In genomic region chr9:36154213-36154952, GRCh38 we compare ENCODE assay signal across 9 cellular contexts. TPM values are rescaled to one million over a fixed set of nuclear protein-coding genes. Genes with fewer than 3 reads are reported as not detected.
DNase-seq lines count a peak whose midpoint lies in the region; ATAC-seq, FAIRE-seq and TF ChIP-seq lines count a peak whose summit lies in the region.
"Had no signal": no experiment of that assay in that cellular context is flagged by ENCODE, and none has a peak within 500 bp of the region (broad histone marks: within the 10 kb centered on the region; RNA-seq: fewer than 3 reads in every experiment).

No MANE protein-coding gene starts in this region.

- WGBS in small intestine, 3 donors = 41 to 77% (median 63%) methylated on average over 13 of the region's 13 CpGs

- no peak overlapping the region for H3K4me3 Mint-ChIP-seq in activated T-cell treated with anti-CD3 and anti-CD28 coated beads, Interleukin-2, amount 50 U/mL, for 24 hours
- no peak overlapping the region for H3K4me3 Mint-ChIP-seq in activated B cell treated with CpG ODN at 0.5 μM for 24 hours

- H3K36me3 Mint-ChIP-seq in activated T-cell treated with anti-CD3 and anti-CD28 coated beads, Interleukin-2, amount 50 U/mL, for 24 hours (ENCODE audit: low read depth) = peaks cover 18% of the 10 kb centered on the region
- H3K36me3 Mint-ChIP-seq in activated B cell treated with CpG ODN at 0.5 μM for 24 hours (ENCODE audit: low read depth) = peaks cover 12% of the 10 kb centered on the region

- TF ChIP-seq CTCF in activated B cell treated with CpG ODN at 0.5 μM for 24 hours (IDR thresholded peaks at IDR 0.05) (no peak), retinal pigment epithelial cell (conservative IDR thresholded peaks at IDR 0.05; ENCODE audit: low read depth, low read length) (no peak)

- H3K27me3 Mint-ChIP-seq in activated T-cell treated with anti-CD3 and anti-CD28 coated beads, Interleukin-2, amount 50 U/mL, for 24 hours = no peaks in the 10 kb centered on the region
- H3K27me3 Mint-ChIP-seq in activated B cell treated with CpG ODN at 0.5 μM for 24 hours = no peaks in the 10 kb centered on the region

- POLR2A ChIA-PET in activated B cell treated with CpG ODN at 0.5 μM for 24 hours (lab: Charles Lee) = interaction anchor here (2.0 kb wide), 1 partner anchor 10 kb away, joined by 9 read pairs; no protein-coding TSS in a partner anchor

- no peak for FAIRE-seq in small intestine (lab: Jason Lieb, UNC)
- FAIRE-seq: TTC549 had no signal

- intact Hi-C loops in activated B cell treated with CpG ODN at 0.5 μM for 24 hours (cut with micrococcal nuclease) = loop anchor here (5.0 kb wide), 1 partner anchor 103 kb away; the partner anchor contains the start of gene GNE
- intact Hi-C loops in left cardiac atrium (cut with DNase I) = no loop called here
- intact Hi-C loops in posterior vena cava (cut with DNase I) = no loop called here

- ATAC-seq in activated B cell treated with CpG ODN at 0.5 μM for 24 hours (ENCODE audit: low read depth) (no peak), left cardiac atrium (peak; percentile 58 to 60)

- peak overlapping the region in 1 of 2 donors; percentile 87 for H3K27ac ChIP-seq in small intestine (ENCODE audit: low read depth in 1 of 2, low read length in 1 of 2)

- H3K36me3 ChIP-seq in small intestine (ENCODE audit: control insufficient read depth in 2 of 2, insufficient read depth in 2 of 2, low read length in 2 of 2) = no peaks in the 10 kb centered on the region

- H3K27ac Mint-ChIP-seq in activated T-cell treated with anti-CD3 and anti-CD28 coated beads, Interleukin-2, amount 50 U/mL, for 24 hours = peak overlapping the region; percentile 9
- peak overlapping the region; percentile 30 for H3K27ac Mint-ChIP-seq in activated B cell treated with CpG ODN at 0.5 μM for 24 hours

- H3K4me1 Mint-ChIP-seq in activated T-cell treated with anti-CD3 and anti-CD28 coated beads, Interleukin-2, amount 50 U/mL, for 24 hours (ENCODE audit: low read depth) = peaks cover 57% of the 10 kb centered on the region
- H3K4me1 Mint-ChIP-seq in activated B cell treated with CpG ODN at 0.5 μM for 24 hours = peaks cover 44% of the 10 kb centered on the region

- H3K9me3 ChIP-seq in small intestine (ENCODE audit: control insufficient read depth, low read depth) = no peaks in the 10 kb centered on the region

- H3K9me3 Mint-ChIP-seq in activated T-cell treated with anti-CD3 and anti-CD28 coated beads, Interleukin-2, amount 50 U/mL, for 24 hours = peaks cover 3% of the 10 kb centered on the region
- no peaks in the 10 kb centered on the region for H3K9me3 Mint-ChIP-seq in activated B cell treated with CpG ODN at 0.5 μM for 24 hours

- H3K4me1 ChIP-seq in small intestine (ENCODE audit: control insufficient read depth in 2 of 2, insufficient read depth in 1 of 2, low read depth in 1 of 2, low read length in 1 of 2) = peaks cover 0 to 13% of the 10 kb centered on the region in 2 donors

- CTCF ChIA-PET in activated B cell treated with CpG ODN at 0.5 μM for 24 hours (lab: Charles Lee) = interaction anchor here (0.7 to 3.2 kb wide), 3 partner anchors 12 to 49 kb away, joined by 3 to 12 read pairs (median 3); no protein-coding TSS in a partner anchor

- H3K4me3 ChIP-seq in retinal pigment epithelial cell (ENCODE audit: low read length) (no peak overlapping the region), small intestine (ENCODE audit: low read depth in 1 of 2, low read length in 2 of 2) (no peak overlapping the region)

- no peaks in the 10 kb centered on the region for H3K27me3 ChIP-seq in small intestine (ENCODE audit: control insufficient read depth in 2 of 2, insufficient read depth in 2 of 2, low read length in 2 of 2)

- DNase-seq in activated T-cell treated with anti-CD3 and anti-CD28 coated beads, Interleukin-2, amount 50 U/mL, for 24 hours = no peak
- no peak for DNase-seq in activated T-cell treated with anti-CD3 and anti-CD28 coated beads, Interleukin-2, amount 50 U/mL, for 1 hour
- no peak for DNase-seq in activated B cell treated with CpG ODN at 0.5 μM for 24 hours
- peak; percentile 54 for DNase-seq in left cardiac atrium
- DNase-seq in retinal pigment epithelial cell (ENCODE audit: low read depth) = peak; percentile 71
- no peak for DNase-seq in small intestine
- DNase-seq in activated effector memory CD4-positive, alpha-beta T cell treated with anti-CD3 and anti-CD28 coated beads, Interleukin-2, amount 50 U/mL, for 16 hours = no peak
- DNase-seq in posterior vena cava (ENCODE audit: low spot score) = no peak

RNA-seq across cellular contexts. Expression of gene CCIN, which starts 14.8 kb away (rescaled TPM):
- total RNA-seq in activated B cell treated with CpG ODN at 0.5 μM for 24 hours (not detected in 2 replicates), left cardiac atrium (not detected), posterior vena cava (1 to 10 TPM; 2.0 to 2.5 TPM)
- under 1 TPM in 1 of 3 donors, not detected in 2; 0.04 TPM for polyA plus RNA-seq in small intestine

RNA-seq across cellular contexts. Expression of gene GLIPR2, which starts 17.9 kb away (rescaled TPM):
- total RNA-seq in activated B cell treated with CpG ODN at 0.5 μM for 24 hours (13.6 and 14.3 TPM in 2 replicates), left cardiac atrium (10 to 100 TPM; 14.7 to 19.7 TPM), posterior vena cava (10 to 100 TPM; 52.2 to 74.9 TPM)
- 10 to 100 TPM in 2 of 3 donors, 1 to 10 TPM in 1; 3.4 to 22.3 (median 13.0) TPM for polyA plus RNA-seq in small intestine

RNA-seq across cellular contexts. Expression of gene CLTA, which starts 36.3 kb away (rescaled TPM):
- total RNA-seq in activated B cell treated with CpG ODN at 0.5 μM for 24 hours (104 and 115 TPM in 2 replicates), left cardiac atrium (10 to 100 TPM; 80.7 to 88.0 TPM), posterior vena cava (100 to 1,000 TPM; 109 to 135 TPM)
- 100 to 1,000 TPM; 176 to 279 (median 276) TPM for polyA plus RNA-seq in small intestine

Comparison
In these comparisons a context has a peak if more than half of its experiments do, and no peak if none do; other contexts are left out.
1. DNase-seq: peak in left cardiac atrium (single experiment) and retinal pigment epithelial cell (single experiment); none in activated T-cell treated with anti-CD3 and anti-CD28 coated beads, Interleukin-2, amount 50 U/mL, for 24 hours (single experiment), activated T-cell treated with anti-CD3 and anti-CD28 coated beads, Interleukin-2, amount 50 U/mL, for 1 hour (single experiment), activated B cell treated with CpG ODN at 0.5 μM for 24 hours (single experiment), small intestine (single experiment), activated effector memory CD4-positive, alpha-beta T cell treated with anti-CD3 and anti-CD28 coated beads, Interleukin-2, amount 50 U/mL, for 16 hours (single experiment) and posterior vena cava (single experiment).